18 cellular contexts compared by ENCODE assay signal in genomic region chr10:22852712-22853353, GRCh38.
"Had no signal": no experiment of that assay in that cellular context is flagged by ENCODE, and none has a peak within 500 bp of the region (broad histone marks: within the 10 kb centered on the region; RNA-seq: fewer than 3 reads in every experiment).

No MANE protein-coding gene starts in this region.

- H3K4me3 ChIP-seq: gastroesophageal sphincter, pancreas, psoas muscle, right atrium auricular region, suprapubic skin, tibial nerve, uterus had no signal

- H3K9me3 ChIP-seq: gastroesophageal sphincter, pancreas, psoas muscle, right atrium auricular region, suprapubic skin, tibial nerve, uterus had no signal

- H3K4me1 ChIP-seq: uterus had no signal

- FAIRE-seq: pancreas had no signal

- H3K36me3 ChIP-seq: gastroesophageal sphincter, pancreas, right atrium auricular region, suprapubic skin, tibial nerve, uterus had no signal

- H3K27me3 ChIP-seq: gastroesophageal sphincter, pancreas, right atrium auricular region, suprapubic skin, tibial nerve, uterus had no signal

- DNase-seq: activated CD4-positive, alpha-beta T cell treated with anti-CD3 and anti-CD28 coated beads for 1 hour; activated CD4-positive, alpha-beta T cell treated with anti-CD3 and anti-CD28 coated beads, Interleukin-2, amount 50 U/mL, for 1 hour; activated CD8-positive, alpha-beta T cell treated with anti-CD3 and anti-CD28 coated beads, Interleukin-2, amount 10 ng/mL, durations not matched to agents 7 days and 5 days; activated T-cell treated with anti-CD3 and anti-CD28 coated beads, Interleukin-2, amount 50 U/mL, for 1 hour; aorta; head of caudate nucleus; hypothalamus; pancreas; psoas muscle; stimulated activated CD4-positive, alpha-beta T cell treated with anti-CD3 and anti-CD28 coated beads, Interleukin-1b, Interleukin-23, amount 100 ng/mL, for 48 hours; stimulated activated naive CD8-positive, alpha-beta T cell treated with anti-CD3 and anti-CD28 coated beads, Interleukin-15, amount 100 ng/mL, for 72 hours; T-helper 9 cell; uterus had no signal

- H3K27ac ChIP-seq: epithelial cell of prostate, gastroesophageal sphincter, pancreas, psoas muscle, right atrium auricular region, suprapubic skin, uterus had no signal
